Comparison of ENCODE assay signal across 14 cellular contexts in the genomic region with DNA sequence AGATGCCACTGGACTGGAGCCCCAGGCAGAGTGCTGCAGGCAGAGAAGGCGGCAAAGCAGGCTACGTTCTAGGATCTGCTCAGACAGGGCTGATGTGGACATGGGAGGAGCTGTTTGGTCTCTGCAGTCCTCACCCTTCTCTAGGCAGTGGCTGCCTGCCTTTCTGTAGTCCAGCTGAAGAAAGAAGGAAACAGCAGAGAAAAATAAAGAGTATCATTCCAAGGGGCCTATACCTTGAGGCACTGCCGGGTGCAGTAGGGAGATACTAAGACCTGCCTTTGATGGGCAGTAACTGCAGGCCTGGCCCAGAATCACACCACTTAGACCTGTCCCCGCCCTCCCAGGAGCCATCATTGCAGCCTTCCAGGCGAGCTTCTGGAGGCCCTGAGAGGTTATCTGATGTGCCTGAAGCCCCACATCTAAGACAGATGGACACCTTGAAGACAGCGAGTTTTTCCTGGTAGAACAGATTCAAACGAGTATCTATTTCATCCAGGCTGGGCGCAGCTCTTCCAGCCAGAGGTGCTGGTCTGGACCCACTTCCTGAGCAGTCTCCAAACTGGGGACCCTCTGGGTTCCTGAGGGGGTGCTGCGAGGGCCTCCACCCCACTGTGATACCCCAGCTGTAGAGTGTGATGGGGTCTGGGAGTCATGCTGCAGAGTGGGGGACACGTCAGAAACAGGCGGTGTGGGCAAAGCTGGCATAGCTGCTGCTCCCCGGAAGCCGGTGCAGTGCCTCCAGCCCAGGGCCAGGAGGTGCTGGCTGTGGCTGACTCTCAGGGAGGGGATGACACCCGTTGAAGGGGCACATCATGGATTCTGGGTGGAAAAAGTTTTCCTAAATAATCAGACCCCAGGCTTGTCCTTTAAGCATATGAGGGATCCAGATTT.
"Had no signal": no experiment of that assay in that cellular context is flagged by ENCODE, and none has a peak within 500 bp of the region (broad histone marks: within the 10 kb centered on the region; RNA-seq: fewer than 3 reads in every experiment).

No MANE protein-coding gene starts in this region.

- H3K4me3 ChIP-seq: pancreas, tibial nerve had no signal

- H3K9me3 ChIP-seq: pancreas had no signal

- H3K4me1 Mint-ChIP-seq: brain had no signal

- ATAC-seq: activated naive CD4-positive, alpha-beta T cell treated with anti-CD3 and anti-CD28 coated beads, Interleukin-2, amount 50 U/mL, for 72 hours; foreskin keratinocyte; pancreas had no signal

- H3K27ac ChIP-seq: foreskin keratinocyte, pancreas, tibial nerve, VCaP had no signal

- H3K36me3 Mint-ChIP-seq: immature natural killer cell had no signal

- DNase-seq: activated CD4-positive, alpha-beta T cell treated with anti-CD3 and anti-CD28 coated beads for 4 hours; amygdala; foreskin keratinocyte; immature natural killer cell; nephron progenitor cell; small intestine; T-helper 9 cell had no signal

- H3K27me3 ChIP-seq: pancreas, tibial nerve had no signal

- H3K36me3 ChIP-seq: pancreas, tibial nerve had no signal

- H3K4me3 Mint-ChIP-seq: activated T-helper 1 cell treated with anti-CD3 and anti-CD28 coated beads, Interleukin-12 subunit alpha, Interleukin-12 subunit beta, Interleukin-2, Interleukin-4 antibody, amounts not matched to agents 30 ng/mL and 10 ng/mL and 1 ng/mL, durations not matched to agents 14 hours and 24 hours and 36 hours; brain; immature natural killer cell; memory B cell; nephron progenitor cell had no signal

- H3K27ac Mint-ChIP-seq: activated naive CD4-positive, alpha-beta T cell treated with anti-CD3 and anti-CD28 coated beads, Interleukin-2, amount 50 U/mL, for 72 hours; activated T-helper 1 cell treated with anti-CD3 and anti-CD28 coated beads, Interleukin-12 subunit alpha, Interleukin-12 subunit beta, Interleukin-2, Interleukin-4 antibody, amounts not matched to agents 30 ng/mL and 10 ng/mL and 1 ng/mL, durations not matched to agents 14 hours and 24 hours and 36 hours; brain; immature natural killer cell; memory B cell; nephron progenitor cell had no signal

- H3K4me1 ChIP-seq: foreskin keratinocyte had no signal
